8 cellular contexts compared by ENCODE assay signal in genomic region chr20:49935746-49936152, GRCh38. TPM values are rescaled to one million over a fixed set of nuclear protein-coding genes. Genes with fewer than 3 reads are reported as not detected.
DNase-seq lines count a peak whose midpoint lies in the region; ATAC-seq, FAIRE-seq and TF ChIP-seq lines count a peak whose summit lies in the region.

No MANE protein-coding gene starts in this region.

- peaks cover 34% of the 10 kb centered on the region for H4K20me1 ChIP-seq in astrocyte (ENCODE audit: insufficient read depth, low read length)

- H3K4me2 ChIP-seq in astrocyte (ENCODE audit: low read length): peak overlapping the region; percentile 98

- H3K27ac Mint-ChIP-seq in astrocyte (ENCODE audit: unreplicated experiment) (no peak overlapping the region), memory B cell (peak overlapping the region; percentile 93)

- no peak overlapping the region for H3K9ac ChIP-seq in astrocyte (ENCODE audit: low read length)

- H2AFZ ChIP-seq in astrocyte (ENCODE audit: low read depth, low read length): peak overlapping the region; percentile 79

- no peak for TF ChIP-seq CTCF in AG09309 (IDR thresholded peaks at IDR 0.05; ENCODE audit: control insufficient read depth, insufficient read depth, low read depth, low read length, missing control alignments)
- TF ChIP-seq CTCF in astrocyte (IDR thresholded peaks at IDR 0.05; ENCODE audit: insufficient read depth, low read depth, low read length): no peak
- TF ChIP-seq CTCF in GM20000 (IDR thresholded peaks at IDR 0.05; ENCODE audit: extremely low read depth, missing control alignments): no peak

- ATAC-seq in HG02678 (IDR thresholded peaks at IDR 0.05; ENCODE audit: unreplicated experiment) (peak; percentile 7), memory B cell (ENCODE audit: low read depth) (peak; percentile 4)

- no peaks in the 10 kb centered on the region for H3K9me3 Mint-ChIP-seq in astrocyte (ENCODE audit: unreplicated experiment)
- no peaks in the 10 kb centered on the region for H3K9me3 Mint-ChIP-seq in memory B cell

- H3K4me3 Mint-ChIP-seq in astrocyte (ENCODE audit: unreplicated experiment): peak overlapping the region; percentile 62
- H3K4me3 Mint-ChIP-seq in memory B cell: peak overlapping the region; percentile 97

- DNase-seq in AG09309 (ENCODE audit: low read depth) (no peak), astrocyte (ENCODE audit: low read depth) (no peak), memory B cell (ENCODE audit: low spot score in 2 of 2) (no peak), SHP77 treated with DMSO at 0.1 percent for 48 hours (lab: John Stamatoyannopoulos, UW) (no peak), glomerular visceral epithelial cell (ENCODE audit: extremely low spot score) (no peak), GM20000 (ENCODE audit: low spot score) (no peak), erythroblast (lab: John Stamatoyannopoulos, UW) (no peak)

- peak overlapping the region; percentile 24 for H3K27ac ChIP-seq in astrocyte (ENCODE audit: low read depth, low read length)

- peaks cover 22% of the 10 kb centered on the region for H3K4me1 ChIP-seq in astrocyte (ENCODE audit: insufficient read depth, low read length)

- TF ChIP-seq POLR2A in erythroblast (IDR thresholded peaks at IDR 0.05; ENCODE audit: low read length): no peak

- H3K79me2 ChIP-seq in astrocyte (ENCODE audit: insufficient read depth, low read length): peaks cover 46% of the 10 kb centered on the region

- FAIRE-seq in astrocyte (lab: Jason Lieb, UNC): no peak

- peak overlapping the region; percentile 49 for H3K4me3 ChIP-seq in AG09309 (ENCODE audit: control insufficient read depth, low read depth, low read length)
- H3K4me3 ChIP-seq in astrocyte (ENCODE audit: insufficient read depth, low read depth, low read length): peak overlapping the region; percentile 95

- H3K4me1 Mint-ChIP-seq in astrocyte (ENCODE audit: low read depth, unreplicated experiment): peaks cover 18% of the 10 kb centered on the region
- H3K4me1 Mint-ChIP-seq in memory B cell: peaks cover 35% of the 10 kb centered on the region

- H3K27me3 Mint-ChIP-seq in astrocyte (ENCODE audit: low read depth, unreplicated experiment): no peaks in the 10 kb centered on the region
- no peaks in the 10 kb centered on the region for H3K27me3 Mint-ChIP-seq in memory B cell

- peaks cover 8% of the 10 kb centered on the region for H3K36me3 ChIP-seq in astrocyte (ENCODE audit: insufficient read depth, low read length)

- no peaks in the 10 kb centered on the region for H3K9me3 ChIP-seq in astrocyte (ENCODE audit: insufficient read depth, low read depth, low read length)

- H3K36me3 Mint-ChIP-seq in astrocyte (ENCODE audit: low read depth, unreplicated experiment) (peaks cover 1% of the 10 kb centered on the region), memory B cell (peaks cover 5% of the 10 kb centered on the region)

- no peaks in the 10 kb centered on the region for H3K27me3 ChIP-seq in astrocyte (ENCODE audit: insufficient read depth, low read length)

RNA-seq across cellular contexts. Expression of gene RNF114, which starts 0.4 kb away (rescaled TPM):
- total RNA-seq in astrocyte: 59.4 and 62.7 TPM in 2 replicates

RNA-seq across cellular contexts. Expression of gene SPATA2, which starts 20.4 kb away (rescaled TPM):
- total RNA-seq in astrocyte: 7.2 and 7.3 TPM in 2 replicates

RNA-seq across cellular contexts. Expression of gene SNAI1, which starts 47.0 kb away (rescaled TPM):
- total RNA-seq in astrocyte: 9.1 and 9.5 TPM in 2 replicates
